6 cellular contexts compared by ENCODE assay signal in genomic region chr1:1470626-1471388, GRCh38. TPM values are rescaled to one million over a fixed set of nuclear protein-coding genes. Genes with fewer than 3 reads are reported as not detected.
DNase-seq lines count a peak whose midpoint lies in the region; ATAC-seq and TF ChIP-seq lines count a peak whose summit lies in the region.

No MANE protein-coding gene starts in this region.

- no peaks in the 10 kb centered on the region for H3K9me3 ChIP-seq in subcutaneous abdominal adipose tissue (ENCODE audit: control insufficient read depth in 5 of 5, low read length in 5 of 5)

- no peak for ATAC-seq in HG02885 (IDR thresholded peaks at IDR 0.05; ENCODE audit: poor library complexity, unreplicated experiment)

- H3K4me3 ChIP-seq in fibroblast of villous mesenchyme (ENCODE audit: low read depth, low read length) (peak overlapping the region; percentile 84), subcutaneous abdominal adipose tissue (ENCODE audit: low read depth in 1 of 5, low read length in 5 of 5) (peak overlapping the region; percentile 71 to 83 (median 82))

- H3K27me3 ChIP-seq in subcutaneous abdominal adipose tissue (ENCODE audit: control insufficient read depth in 5 of 5, insufficient read depth in 4 of 5, low read length in 5 of 5): no peaks in the 10 kb centered on the region

- H3K27ac ChIP-seq in subcutaneous abdominal adipose tissue (ENCODE audit: low read depth, low read length): peak overlapping the region; percentile 69

- DNase-seq in CD1c-positive myeloid dendritic cell (ENCODE audit: extremely low spot score) (peak; percentile 35), RPMI7951 (ENCODE audit: low read depth) (peak; percentile 39), fibroblast of villous mesenchyme (ENCODE audit: low read depth) (no peak), A172 (ENCODE audit: low spot score) (no peak)

- TF ChIP-seq CTCF in fibroblast of villous mesenchyme (IDR thresholded peaks at IDR 0.05; ENCODE audit: insufficient read depth, low read depth, low read length): no peak

- H3K9ac ChIP-seq in subcutaneous abdominal adipose tissue (ENCODE audit: low read length in 5 of 5): peak overlapping the region in 4 of 5 donors; percentile 58 to 84 (median 70)

- peaks cover 0 to 2% (median 0%) of the 10 kb centered on the region in 5 donors for H3K36me3 ChIP-seq in subcutaneous abdominal adipose tissue (ENCODE audit: control insufficient read depth in 5 of 5, insufficient read depth in 5 of 5, low read length in 5 of 5)

- H3K4me1 ChIP-seq in subcutaneous abdominal adipose tissue (ENCODE audit: control insufficient read depth in 5 of 5, insufficient read depth in 5 of 5, low read length in 5 of 5): peaks cover 3 to 24% (median 19%) of the 10 kb centered on the region in 5 donors

RNA-seq across cellular contexts. Expression of gene ATAD3B, which starts 0.8 kb away (rescaled TPM):
- 11.3 and 15.9 TPM in 2 replicates for total RNA-seq in RPMI7951 (2014; rRNA removed; shearing (Covaris generic))
- 17.3 and 20.0 TPM in 2 replicates for total RNA-seq in fibroblast of villous mesenchyme
- 8.0 and 12.0 TPM in 2 replicates for total RNA-seq in A172 (2014; rRNA removed; shearing (Covaris generic))

RNA-seq across cellular contexts. Expression of gene ATAD3C, which starts 21.3 kb away (rescaled TPM):
- total RNA-seq in RPMI7951 (2014; rRNA removed; shearing (Covaris generic)): not detected in 2 replicates
- total RNA-seq in fibroblast of villous mesenchyme: under 0.01 and 0.32 TPM in 2 replicates
- not detected in 2 replicates for total RNA-seq in A172 (2014; rRNA removed; shearing (Covaris generic))

RNA-seq across cellular contexts. Expression of gene VWA1, which starts 35.3 kb away (rescaled TPM):
- 5.6 and 5.7 TPM in 2 replicates for total RNA-seq in RPMI7951 (2014; rRNA removed; shearing (Covaris generic))
- 5.6 and 6.8 TPM in 2 replicates for total RNA-seq in fibroblast of villous mesenchyme
- total RNA-seq in A172 (2014; rRNA removed; shearing (Covaris generic)): 0.91 and 2.0 TPM in 2 replicates

RNA-seq across cellular contexts. Expression of gene ATAD3A, which starts 41.2 kb away (rescaled TPM):
- 24.9 and 39.2 TPM in 2 replicates for total RNA-seq in RPMI7951 (2014; rRNA removed; shearing (Covaris generic))
- total RNA-seq in fibroblast of villous mesenchyme: 32.9 and 36.7 TPM in 2 replicates
- 16.4 and 19.2 TPM in 2 replicates for total RNA-seq in A172 (2014; rRNA removed; shearing (Covaris generic))

RNA-seq across cellular contexts. Expression of gene ANKRD65, which starts 49.7 kb away (rescaled TPM):
- not detected in 2 replicates for total RNA-seq in RPMI7951 (2014; rRNA removed; shearing (Covaris generic))
- 0.43 and 1.6 TPM in 2 replicates for total RNA-seq in fibroblast of villous mesenchyme
- 0.12 TPM in 1 of 2 replicates, not detected in the other for total RNA-seq in A172 (2014; rRNA removed; shearing (Covaris generic))

Comparison
In these comparisons a context has a peak if more than half of its experiments do, and no peak if none do; other contexts are left out.
1. DNase-seq: peak in CD1c-positive myeloid dendritic cell (single experiment) and RPMI7951 (single experiment); none in fibroblast of villous mesenchyme (single experiment) and A172 (single experiment).